Comparison of ENCODE assay signal across 26 cellular contexts in the genomic region with DNA sequence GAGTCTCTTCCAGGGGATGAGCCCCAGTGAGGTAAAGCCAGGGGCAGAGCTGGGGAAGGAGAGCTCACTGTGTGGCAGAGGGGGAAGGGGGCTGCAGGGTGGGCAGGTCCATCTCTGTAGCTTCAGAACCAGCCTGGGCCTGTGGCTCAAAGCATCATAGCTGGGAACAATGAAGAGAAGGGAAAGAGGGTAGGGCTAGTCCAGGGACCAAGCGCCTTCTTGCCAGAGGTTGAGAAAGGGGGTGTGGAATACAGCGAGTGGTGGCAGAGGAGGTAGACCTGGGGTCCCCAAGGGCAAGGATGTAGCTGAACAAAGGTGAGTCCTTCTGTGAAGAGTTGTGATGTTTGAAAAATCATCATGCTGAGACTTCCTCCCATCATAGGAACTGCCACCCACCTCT. TPM values are rescaled to one million over a fixed set of nuclear protein-coding genes. Genes with fewer than 3 reads are reported as not detected.
DNase-seq lines count a peak whose midpoint lies in the region; ATAC-seq and TF ChIP-seq lines count a peak whose summit lies in the region.
"Had no signal": no experiment of that assay in that cellular context is flagged by ENCODE, and none has a peak within 500 bp of the region (broad histone marks: within the 10 kb centered on the region; RNA-seq: fewer than 3 reads in every experiment).

No MANE protein-coding gene starts in this region.

- no peaks in the 10 kb centered on the region for H4K20me1 ChIP-seq in neural progenitor cell (ENCODE audit: low read depth)
- H4K20me1 ChIP-seq in MM.1S (ENCODE audit: insufficient read depth, low read length): no peaks in the 10 kb centered on the region

- no peak overlapping the region for H3K27ac ChIP-seq in endodermal cell (ENCODE audit: low read depth, low read length)
- no peak overlapping the region for H3K27ac ChIP-seq in neural progenitor cell
- no peak overlapping the region for H3K27ac ChIP-seq in MM.1S (ENCODE audit: low read length)
- H3K27ac ChIP-seq: SJCRH30 had no signal

- peaks cover 7% of the 10 kb centered on the region for H3K9me3 Mint-ChIP-seq in activated CD4-positive, alpha-beta T cell treated with anti-CD3 and anti-CD28 coated beads, Interleukin-2, amount 10 ng/mL, durations not matched to agents 7 days and 5 days
- peaks cover 15% of the 10 kb centered on the region for H3K9me3 Mint-ChIP-seq in endodermal cell
- peaks cover 9% of the 10 kb centered on the region for H3K9me3 Mint-ChIP-seq in neural progenitor cell
- H3K9me3 Mint-ChIP-seq: CD4-positive, alpha-beta T cell had no signal

- peak overlapping the region; percentile 9 for H3K27ac Mint-ChIP-seq in activated CD4-positive, alpha-beta T cell treated with anti-CD3 and anti-CD28 coated beads, Interleukin-2, amount 10 ng/mL, durations not matched to agents 7 days and 5 days
- no peak overlapping the region for H3K27ac Mint-ChIP-seq in endodermal cell
- H3K27ac Mint-ChIP-seq in neural progenitor cell: peak overlapping the region; percentile 37
- H3K27ac Mint-ChIP-seq: CD4-positive, alpha-beta T cell; IgD-negative memory B cell had no signal

- H3K4me1 ChIP-seq in endodermal cell (ENCODE audit: control insufficient read depth, insufficient read depth, low read length) (no peaks in the 10 kb centered on the region), neural progenitor cell (peaks cover 15% of the 10 kb centered on the region), MM.1S (ENCODE audit: low read length) (no peaks in the 10 kb centered on the region)
- H3K4me1 ChIP-seq: BE2C, Caco-2, HAP-1, SJCRH30 had no signal

- CTCF ChIA-PET in activated CD4-positive, alpha-beta T cell treated with anti-CD3 and anti-CD28 coated beads, Interleukin-2, amount 10 ng/mL, durations not matched to agents 7 days and 5 days (lab: Charles Lee): interaction anchor here (0.6 to 1.3 kb wide), 3 partner anchors 9 to 222 kb away, joined by 3 to 4 read pairs (median 3); no protein-coding TSS in a partner anchor

- no peaks in the 10 kb centered on the region for H3K9me2 ChIP-seq in MM.1S (replicated peaks; ENCODE audit: insufficient read depth, low read length)

- 88 to 93% methylated on average over 1 to 2 of the region's 2 CpGs for WGBS in endodermal cell (ENCODE audit: insufficient coverage in 1 of 2, insufficient read length in 1 of 2), 2 experiments

- H3K4me2 ChIP-seq in neural progenitor cell: no peak overlapping the region
- H3K4me2 ChIP-seq in MM.1S (ENCODE audit: low read depth, low read length): no peak overlapping the region

- H2AFZ ChIP-seq in neural progenitor cell (replicated peaks): no peak overlapping the region
- no peak overlapping the region for H2AFZ ChIP-seq in MM.1S (ENCODE audit: low read length)

- H3K9me3 ChIP-seq in endodermal cell (ENCODE audit: control insufficient read depth, low read length): peaks cover 9% of the 10 kb centered on the region
- peaks cover 2% of the 10 kb centered on the region for H3K9me3 ChIP-seq in neural progenitor cell (ENCODE audit: low read depth)
- H3K9me3 ChIP-seq in MG63: no peaks in the 10 kb centered on the region
- H3K9me3 ChIP-seq in MM.1S (replicated peaks; ENCODE audit: insufficient read depth, low read length): no peaks in the 10 kb centered on the region
- H3K9me3 ChIP-seq: BE2C, Caco-2, HAP-1, SJCRH30 had no signal

- POLR2A ChIA-PET in activated CD4-positive, alpha-beta T cell treated with anti-CD3 and anti-CD28 coated beads, Interleukin-2, amount 10 ng/mL, durations not matched to agents 7 days and 5 days (lab: Charles Lee): no interaction called here

- no peak for ATAC-seq in GM19324 (IDR thresholded peaks at IDR 0.05; ENCODE audit: low FRiP score, unreplicated experiment)
- ATAC-seq in GM18502 (IDR thresholded peaks at IDR 0.05; ENCODE audit: poor library complexity, unreplicated experiment): no peak
- ATAC-seq: GM12878, Panc1 had no signal

- no peaks in the 10 kb centered on the region for H3K36me3 Mint-ChIP-seq in activated CD4-positive, alpha-beta T cell treated with anti-CD3 and anti-CD28 coated beads, Interleukin-2, amount 10 ng/mL, durations not matched to agents 7 days and 5 days (ENCODE audit: low read depth)
- H3K36me3 Mint-ChIP-seq in endodermal cell (ENCODE audit: low read depth) (no peaks in the 10 kb centered on the region), neural progenitor cell (peaks cover 3% of the 10 kb centered on the region)
- H3K36me3 Mint-ChIP-seq: IgD-negative memory B cell had no signal

- H3K27me3 ChIP-seq in endodermal cell (ENCODE audit: control insufficient read depth, insufficient read depth, low read length, poor library complexity, severe bottlenecking) (no peaks in the 10 kb centered on the region), neural progenitor cell (peaks cover 8% of the 10 kb centered on the region), MG63 (no peaks in the 10 kb centered on the region), MM.1S (replicated peaks; ENCODE audit: insufficient read depth, low read length) (peaks cover 8% of the 10 kb centered on the region; the same call in 1 of the 2 replicates)
- H3K27me3 ChIP-seq: BE2C, SJCRH30 had no signal

- H3K27me3 Mint-ChIP-seq in activated CD4-positive, alpha-beta T cell treated with anti-CD3 and anti-CD28 coated beads, Interleukin-2, amount 10 ng/mL, durations not matched to agents 7 days and 5 days: peaks cover 2% of the 10 kb centered on the region
- H3K27me3 Mint-ChIP-seq in endodermal cell (ENCODE audit: insufficient read depth) (peaks cover 18% of the 10 kb centered on the region), neural progenitor cell (ENCODE audit: insufficient read depth, low read depth) (peaks cover 13% of the 10 kb centered on the region)
- H3K27me3 Mint-ChIP-seq: CD4-positive, alpha-beta T cell had no signal

- DNase-seq in activated CD4-positive, alpha-beta T cell treated with anti-CD3 and anti-CD28 coated beads, Interleukin-2, amount 10 ng/mL, durations not matched to agents 7 days and 5 days: no peak
- no peak for DNase-seq in activated CD4-positive, alpha-beta T cell treated with anti-CD3 and anti-CD28 coated beads for 1 hour
- DNase-seq in endodermal cell: peak; percentile 36
- no peak for DNase-seq in neural progenitor cell (ENCODE audit: low spot score)
- no peak for DNase-seq in MG63
- DNase-seq in MM.1S: no peak
- DNase-seq: 8988T; BE2C; Caco-2; CD4-positive, alpha-beta T cell; DMS153; Karpas-422; NCI-H1092; NCI-H146; NCI-H2081; NCI-H2171 treated with DMSO at 0.1 percent for 48 hours; NCI-H446 treated with DMSO at 0.1 percent for 48 hours; NCI-H69; SJCRH30 had no signal

- H3K9ac ChIP-seq in endodermal cell (ENCODE audit: extremely low read depth, low read length, poor library complexity, severe bottlenecking) (no peak overlapping the region), neural progenitor cell (no peak overlapping the region), MM.1S (ENCODE audit: low read length) (no peak overlapping the region)

- TF ChIP-seq CTCF in endodermal cell (conservative IDR thresholded peaks at IDR 0.05) (no peak), neural progenitor cell (IDR thresholded peaks at IDR 0.05) (no peak), MM.1S (IDR thresholded peaks at IDR 0.05; ENCODE audit: low read length) (no peak)

- peaks cover 11% of the 10 kb centered on the region for H3K4me1 Mint-ChIP-seq in activated CD4-positive, alpha-beta T cell treated with anti-CD3 and anti-CD28 coated beads, Interleukin-2, amount 10 ng/mL, durations not matched to agents 7 days and 5 days
- peaks cover 7% of the 10 kb centered on the region for H3K4me1 Mint-ChIP-seq in endodermal cell
- peaks cover 25% of the 10 kb centered on the region for H3K4me1 Mint-ChIP-seq in neural progenitor cell

- H3K79me2 ChIP-seq in neural progenitor cell (ENCODE audit: low read depth) (no peaks in the 10 kb centered on the region), MM.1S (ENCODE audit: low read length) (no peaks in the 10 kb centered on the region)

- H3K36me3 ChIP-seq in endodermal cell (ENCODE audit: control insufficient read depth, insufficient read depth, low read length) (no peaks in the 10 kb centered on the region), neural progenitor cell (no peaks in the 10 kb centered on the region), MG63 (no peaks in the 10 kb centered on the region), MM.1S (replicated peaks; ENCODE audit: insufficient read depth, low read length) (no peaks in the 10 kb centered on the region)
- H3K36me3 ChIP-seq: BE2C, HAP-1, SJCRH30 had no signal

- peaks cover 4% of the 10 kb centered on the region for H3F3A ChIP-seq in neural progenitor cell (ENCODE audit: low read depth)
- no peaks in the 10 kb centered on the region for H3F3A ChIP-seq in MM.1S (ENCODE audit: insufficient read depth, low read length)

- H3K4me3 ChIP-seq in endodermal cell (ENCODE audit: low read length) (no peak overlapping the region), neural progenitor cell (no peak overlapping the region), MG63 (no peak overlapping the region), MM.1S (ENCODE audit: low read length) (no peak overlapping the region)
- H3K4me3 ChIP-seq: GM12878, HAP-1, SJCRH30 had no signal

- no peak overlapping the region for H3K4me3 Mint-ChIP-seq in activated CD4-positive, alpha-beta T cell treated with anti-CD3 and anti-CD28 coated beads, Interleukin-2, amount 10 ng/mL, durations not matched to agents 7 days and 5 days
- no peak overlapping the region for H3K4me3 Mint-ChIP-seq in endodermal cell
- H3K4me3 Mint-ChIP-seq in neural progenitor cell: no peak overlapping the region
- H3K4me3 Mint-ChIP-seq: CD4-positive, alpha-beta T cell; IgD-negative memory B cell had no signal

RNA-seq across cellular contexts. Expression of a gene that starts 1.2 kb away (rescaled TPM):
- total RNA-seq in activated CD4-positive, alpha-beta T cell treated with anti-CD3 and anti-CD28 coated beads, Interleukin-2, amount 10 ng/mL, durations not matched to agents 7 days and 5 days: not detected
- total RNA-seq in endodermal cell: 1 to 10 TPM; 4.1 to 4.6 TPM
- 13.1 TPM for polyA plus RNA-seq in endodermal cell (2013, experiment 1 of 2)
- 15.3 TPM for polyA plus RNA-seq in endodermal cell (2013, experiment 2 of 2)
- 0.41 and 3.6 TPM in 2 replicates for total RNA-seq in neural progenitor cell (ENCODE audit: low replicate concordance)
- not detected in 2 replicates for total RNA-seq in MG63 (2014; rRNA removed; shearing (Covaris generic); ENCODE audit: low replicate concordance)
- total RNA-seq: Caco-2; CD4-positive, alpha-beta T cell; GM12878; MCF 10A had no signal
- polyA plus RNA-seq: IgD-negative memory B cell had no signal

RNA-seq across cellular contexts. Expression of a gene that starts 18.4 kb away (rescaled TPM):
- total RNA-seq in activated CD4-positive, alpha-beta T cell treated with anti-CD3 and anti-CD28 coated beads, Interleukin-2, amount 10 ng/mL, durations not matched to agents 7 days and 5 days: 10 to 100 TPM; 19.7 to 20.4 TPM
- 10 to 100 TPM; 18.9 to 21.7 TPM for total RNA-seq in endodermal cell
- 30.3 TPM for polyA plus RNA-seq in endodermal cell (2013, experiment 1 of 2)
- 28.4 TPM for polyA plus RNA-seq in endodermal cell (2013, experiment 2 of 2)
- 23.2 and 31.1 TPM in 2 replicates for total RNA-seq in neural progenitor cell (ENCODE audit: low replicate concordance)
- 39.1 and 46.0 TPM in 2 replicates for total RNA-seq in MG63 (2014; rRNA removed; shearing (Covaris generic); ENCODE audit: low replicate concordance)

RNA-seq across cellular contexts. Expression of a gene that starts 18.8 kb away (rescaled TPM):
- total RNA-seq in activated CD4-positive, alpha-beta T cell treated with anti-CD3 and anti-CD28 coated beads, Interleukin-2, amount 10 ng/mL, durations not matched to agents 7 days and 5 days: not detected
- 1 to 10 TPM; 3.5 to 5.4 TPM for total RNA-seq in endodermal cell
- 2.8 TPM for polyA plus RNA-seq in endodermal cell (2013, experiment 1 of 2)
- 2.0 TPM for polyA plus RNA-seq in endodermal cell (2013, experiment 2 of 2)
- 1.5 and 3.7 TPM in 2 replicates for total RNA-seq in neural progenitor cell (ENCODE audit: low replicate concordance)
- total RNA-seq in MG63 (2014; rRNA removed; shearing (Covaris generic); ENCODE audit: low replicate concordance): not detected in 2 replicates
- polyA plus RNA-seq: IgD-negative memory B cell had no signal

RNA-seq across cellular contexts. Expression of a gene that starts 34.2 kb away (rescaled TPM):
- 1 to 10 TPM; 2.1 to 2.2 TPM for total RNA-seq in activated CD4-positive, alpha-beta T cell treated with anti-CD3 and anti-CD28 coated beads, Interleukin-2, amount 10 ng/mL, durations not matched to agents 7 days and 5 days
- 10 to 100 TPM in 1 of 2 donors, 1 to 10 TPM in 1; 8.0 to 10.4 TPM for total RNA-seq in endodermal cell
- 27.7 TPM for polyA plus RNA-seq in endodermal cell (2013, experiment 1 of 2)
- polyA plus RNA-seq in endodermal cell (2013, experiment 2 of 2): 20.3 TPM
- 7.4 and 13.9 TPM in 2 replicates for total RNA-seq in neural progenitor cell (ENCODE audit: low replicate concordance)
- 72.5 and 98.8 TPM in 2 replicates for total RNA-seq in MG63 (2014; rRNA removed; shearing (Covaris generic); ENCODE audit: low replicate concordance)
